Comparison of ENCODE assay signal across 24 cellular contexts in the genomic region with DNA sequence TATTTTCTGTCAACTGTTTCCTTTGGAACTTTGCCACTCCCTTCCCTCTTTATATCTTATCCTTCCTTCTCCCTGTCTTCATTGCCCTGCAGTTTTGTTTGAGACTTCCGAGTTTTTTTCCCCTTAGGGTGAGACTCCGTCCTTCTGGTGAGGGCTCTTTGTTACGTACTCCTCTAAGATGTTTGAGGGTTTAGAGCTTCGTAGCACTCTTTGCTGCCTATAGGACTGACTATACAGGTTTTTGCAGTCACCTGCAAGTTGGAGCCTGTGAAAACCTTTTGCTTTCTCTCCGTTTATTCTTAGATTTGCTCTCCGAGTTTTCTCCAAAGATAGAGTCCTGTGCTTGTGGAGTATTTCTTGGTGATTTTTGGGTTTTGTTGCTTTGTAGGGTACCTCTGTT. TPM values are rescaled to one million over a fixed set of nuclear protein-coding genes. Genes with fewer than 3 reads are reported as not detected.
"Had no signal": no experiment of that assay in that cellular context is flagged by ENCODE, and none has a peak within 500 bp of the region (broad histone marks: within the 10 kb centered on the region; RNA-seq: fewer than 3 reads in every experiment).

No MANE protein-coding gene starts in this region.

- H3K4me3 ChIP-seq: gastroesophageal sphincter, heart left ventricle, hepatocyte, lower lobe of right lung, ovary, psoas muscle, sigmoid colon, transverse colon had no signal

- H3K36me3 ChIP-seq: ovary, transverse colon had no signal

- H3K9me3 ChIP-seq: lower lobe of right lung, ovary, psoas muscle, sigmoid colon, transverse colon had no signal

- H3K27me3 ChIP-seq: gastroesophageal sphincter, heart left ventricle, hepatocyte, ovary, sigmoid colon, transverse colon had no signal

- ATAC-seq: effector memory CD8-positive, alpha-beta T cell; gastroesophageal sphincter; heart left ventricle; left ventricle myocardium superior; lower lobe of right lung; naive thymus-derived CD8-positive, alpha-beta T cell; psoas muscle; right cardiac atrium; stimulated activated effector memory CD8-positive, alpha-beta T cell treated with anti-CD3 and anti-CD28 coated beads, Interleukin-12 subunit alpha, Interleukin-12 subunit beta, amount 100 ng/mL, for 72 hours; stimulated activated naive CD8-positive, alpha-beta T cell treated with anti-CD3 and anti-CD28 coated beads, Interleukin-15, Interleukin-2, amounts not matched to agents 100 U/mL and 50 U/mL, for 24 hours had no signal

- H3K27ac Mint-ChIP-seq: effector memory CD8-positive, alpha-beta T cell; naive thymus-derived CD8-positive, alpha-beta T cell; nephron progenitor cell; stimulated activated effector memory CD8-positive, alpha-beta T cell treated with anti-CD3 and anti-CD28 coated beads, Interleukin-12 subunit alpha, Interleukin-12 subunit beta, amount 100 ng/mL, for 72 hours had no signal

- H3K4me2 ChIP-seq: hepatocyte had no signal

- H3K27ac ChIP-seq: gastroesophageal sphincter, heart left ventricle, hepatocyte, lower lobe of right lung, ovary, psoas muscle, sigmoid colon, transverse colon had no signal

- H3K27me3 Mint-ChIP-seq: effector memory CD8-positive, alpha-beta T cell; naive thymus-derived CD8-positive, alpha-beta T cell had no signal

- DNase-seq: cortex of kidney; effector memory CD8-positive, alpha-beta T cell; foreskin fibroblast; heart left ventricle; left ventricle myocardium superior; lower lobe of right lung; naive thymus-derived CD8-positive, alpha-beta T cell; nephron progenitor cell; occipital lobe; ovary; posterior cingulate gyrus; psoas muscle; right cardiac atrium; sigmoid colon; stimulated activated CD4-positive, alpha-beta T cell treated with anti-CD3 and anti-CD28 coated beads, Interleukin-2, amount 100 ng/mL, for 24 hours; stimulated activated CD4-positive, alpha-beta T cell treated with anti-CD3 and anti-CD28 coated beads, Interleukin-4, amount 100 ng/mL, for 24 hours; stimulated activated naive CD8-positive, alpha-beta T cell treated with anti-CD3 and anti-CD28 coated beads, Interleukin-15, Interleukin-2, amounts not matched to agents 100 U/mL and 50 U/mL, for 24 hours; transverse colon had no signal

- H2AFZ ChIP-seq: hepatocyte had no signal

- H3K4me3 Mint-ChIP-seq: effector memory CD8-positive, alpha-beta T cell; nephron progenitor cell; stimulated activated effector memory CD8-positive, alpha-beta T cell treated with anti-CD3 and anti-CD28 coated beads, Interleukin-12 subunit alpha, Interleukin-12 subunit beta, amount 100 ng/mL, for 72 hours had no signal

- FAIRE-seq: endometrium, urothelium cell line had no signal

- H3K4me1 ChIP-seq: gastroesophageal sphincter, heart left ventricle, lower lobe of right lung, psoas muscle, sigmoid colon, transverse colon had no signal

RNA-seq across cellular contexts. Expression of a gene that starts 41.7 kb away (rescaled TPM):
- total RNA-seq: dermis microvascular lymphatic vessel endothelial cell; gastroesophageal sphincter; left ventricle myocardium superior; lower lobe of right lung; naive thymus-derived CD8-positive, alpha-beta T cell; sigmoid colon had no signal
- polyA plus RNA-seq: naive thymus-derived CD8-positive, alpha-beta T cell had no signal
